Comparison of ENCODE assay signal across 3 cellular contexts in genomic region chr5:141224844-141225243, GRCh38. TPM values are rescaled to one million over a fixed set of nuclear protein-coding genes. Genes with fewer than 3 reads are reported as not detected.
"Had no signal": no experiment of that assay in that cellular context is flagged by ENCODE, and none has a peak within 500 bp of the region (broad histone marks: within the 10 kb centered on the region; RNA-seq: fewer than 3 reads in every experiment).

No MANE protein-coding gene starts in this region.

RNA-seq across cellular contexts. Expression of gene PCDHB13, which starts 11.1 kb away (rescaled TPM):
- total RNA-seq: PC-9 had no signal

RNA-seq across cellular contexts. Expression of gene PCDHB12, which starts 16.3 kb away (rescaled TPM):
- total RNA-seq: OCI-LY7, PC-9 had no signal

RNA-seq across cellular contexts. Expression of gene PCDHB15, which starts 20.4 kb away (rescaled TPM):
- total RNA-seq: OCI-LY7, PC-3, PC-9 had no signal

RNA-seq across cellular contexts. Expression of gene PCDHB11, which starts 25.4 kb away (rescaled TPM):
- total RNA-seq: OCI-LY7, PC-9 had no signal
